In the genomic region with DNA sequence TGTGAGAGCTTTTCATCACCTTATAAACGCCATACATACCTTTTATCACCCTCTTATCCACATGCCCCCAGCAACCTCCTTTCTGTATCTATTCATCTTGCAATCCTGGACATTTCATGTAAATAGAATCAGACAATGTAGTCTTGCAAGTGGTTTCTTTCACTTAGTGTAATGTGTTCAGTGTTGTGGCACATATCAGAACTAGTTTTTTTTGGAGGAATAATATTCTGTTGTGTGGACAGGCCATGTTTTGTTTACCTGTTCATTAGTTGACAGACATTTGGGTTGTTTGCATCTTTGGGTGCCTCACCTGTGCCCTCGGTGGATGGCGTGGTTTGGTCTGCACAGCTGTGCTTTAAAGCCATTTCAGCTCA, we compare ENCODE assay signal across 8 cellular contexts. TPM values are rescaled to one million over a fixed set of nuclear protein-coding genes. Genes with fewer than 3 reads are reported as not detected.
A peak's percentile ranks its signal among the peaks of the same experiment; 100 is the strongest.
DNase-seq lines count a peak whose midpoint lies in the region; ATAC-seq, FAIRE-seq and TF ChIP-seq lines count a peak whose summit lies in the region.

No MANE protein-coding gene starts in this region.

- no peaks in the 10 kb centered on the region for H3K9me3 Mint-ChIP-seq in CD8-positive, alpha-beta T cell

- CTCF ChIA-PET in CD8-positive, alpha-beta T cell (lab: Charles Lee), result interaction anchor here (1.0 to 2.6 kb wide), 6 partner anchors 9 to 264 kb away, joined by 3 to 10 read pairs (median 5); no protein-coding TSS in a partner anchor
- CTCF ChIA-PET in Panc1 (lab: Charles Lee), result no interaction called here
- CTCF ChIA-PET in endothelial cell of umbilical vein (lab: Charles Lee), result interaction anchor here (1.7 kb wide), 1 partner anchor 20 kb away, joined by 5 read pairs; no protein-coding TSS in a partner anchor

- H3K4me1 Mint-ChIP-seq in CD8-positive, alpha-beta T cell (ENCODE audit: low read depth), result peaks cover 62% of the 10 kb centered on the region

- in situ Hi-C loops in Panc1 (cut with HindIII; ENCODE audit: low pct_unique_long_range_greater_than_20kb, low sequenced_read_pairs), result no loop called here

- H3K4me3 ChIP-seq in CD8-positive, alpha-beta T cell (ENCODE audit: low read depth, low read length), result peak overlapping the region; percentile 94
- H3K4me3 ChIP-seq in Panc1 (ENCODE audit: low read depth in 2 of 2, low read length in 2 of 2) (peak overlapping the region; percentile 73 to 95), endothelial cell of umbilical vein (replicated peaks in 1 of 3; ENCODE audit: insufficient read depth in 1 of 3, low read depth in 1 of 3, low read length in 3 of 3) (peak overlapping the region; percentile 1 to 90 (median 82)), osteoblast (ENCODE audit: insufficient read depth, low read length) (peak overlapping the region; percentile 97)

- TSS peak; percentile 82 for BruUV-seq in Panc1 (replicated peaks; lab: Mats Ljungman, UMichigan)
- BruUV-seq in endothelial cell of umbilical vein (replicated peaks; lab: Mats Ljungman, UMichigan), result TSS peak; percentile 59

- H3K4me1 ChIP-seq in CD8-positive, alpha-beta T cell (ENCODE audit: insufficient read depth, low read length), result peaks cover 46% of the 10 kb centered on the region
- H3K4me1 ChIP-seq in Panc1 (ENCODE audit: control insufficient read depth, insufficient read depth, low read length) (peaks cover 71% of the 10 kb centered on the region), endothelial cell of umbilical vein (ENCODE audit: control insufficient read depth, extremely low read depth, insufficient read depth, low read length) (peaks cover 37% of the 10 kb centered on the region), osteoblast (ENCODE audit: insufficient read depth, low read length) (peaks cover 42% of the 10 kb centered on the region)

- TF ChIP-seq POLR2A in endothelial cell of umbilical vein (IDR thresholded peaks at IDR 0.05; ENCODE audit: low read depth, low read length), result no peak

- dilution Hi-C loops in endothelial cell of umbilical vein (cut with MboI; ENCODE audit: extremely low pct_ligation_motif_present, low sequenced_read_pairs), result no loop called here

- H3K79me2 ChIP-seq in endothelial cell of umbilical vein (ENCODE audit: control insufficient read depth, insufficient read depth, low read length), result peaks cover 55% of the 10 kb centered on the region
- H3K79me2 ChIP-seq in osteoblast (ENCODE audit: insufficient read depth, low read length), result peaks cover 67% of the 10 kb centered on the region

- H3K27me3 Mint-ChIP-seq in CD8-positive, alpha-beta T cell (ENCODE audit: low read depth), result no peaks in the 10 kb centered on the region

- no peak for ATAC-seq in CD8-positive, alpha-beta T cell
- ATAC-seq in Panc1, result no peak
- ATAC-seq in activated CD4-positive, CD25-positive, alpha-beta regulatory T cell treated with anti-CD3 and anti-CD28 coated beads, Interleukin-2, amount 50 U/mL, for 24 hours, result no peak

- H3K4me2 ChIP-seq in endothelial cell of umbilical vein (ENCODE audit: insufficient read depth, low read length), result peak overlapping the region; percentile 88
- peak overlapping the region; percentile 86 for H3K4me2 ChIP-seq in osteoblast (ENCODE audit: insufficient read depth, low read length)

- intact Hi-C loops in CD8-positive, alpha-beta T cell (cut with DNase I, micrococcal nuclease), result loop anchor here in 1 of 2 experiments (5.0 kb wide), 1 partner anchor 35 kb away; the partner anchor contains the start of gene MRNIP
- intact Hi-C loops in Panc1 (cut with micrococcal nuclease; ENCODE audit: unreplicated experiment) (no loop called here), endothelial cell of umbilical vein (cut with micrococcal nuclease) (loop anchor here (5.0 kb wide), 2 partner anchors 250 to 265 kb away; partner anchors contain the start of gene RNF130)

- H4K20me1 ChIP-seq in endothelial cell of umbilical vein (replicated peaks; ENCODE audit: control insufficient read depth, extremely low read depth, insufficient read depth, low read length) (peaks cover 10% of the 10 kb centered on the region), osteoblast (ENCODE audit: insufficient read depth, low read length) (peaks cover 58% of the 10 kb centered on the region)

- peak overlapping the region; percentile 87 for H3K9ac ChIP-seq in endothelial cell of umbilical vein (replicated peaks; ENCODE audit: extremely low read depth, insufficient read depth, low read length)

- no peaks in the 10 kb centered on the region for H3K9me3 ChIP-seq in CD8-positive, alpha-beta T cell (ENCODE audit: low read length)
- H3K9me3 ChIP-seq in Panc1 (ENCODE audit: control insufficient read depth, insufficient read depth, low read depth, low read length), result no peaks in the 10 kb centered on the region
- no peaks in the 10 kb centered on the region for H3K9me3 ChIP-seq in endothelial cell of umbilical vein (replicated peaks; ENCODE audit: control insufficient read depth, insufficient read depth, low read length)
- no peaks in the 10 kb centered on the region for H3K9me3 ChIP-seq in osteoblast (ENCODE audit: low read depth, low read length)

- H2AFZ ChIP-seq in endothelial cell of umbilical vein (ENCODE audit: low read depth, low read length), result no peak overlapping the region
- H2AFZ ChIP-seq in osteoblast (ENCODE audit: low read length), result no peak overlapping the region

- peak overlapping the region; percentile 92 for H3K27ac ChIP-seq in CD8-positive, alpha-beta T cell (ENCODE audit: low read depth, low read length)
- H3K27ac ChIP-seq in Panc1 (ENCODE audit: low read length) (peak overlapping the region; percentile 85), endothelial cell of umbilical vein (ENCODE audit: insufficient read depth, low read depth, low read length) (no peak overlapping the region), osteoblast (ENCODE audit: low read depth, low read length) (peak overlapping the region; percentile 3)

- peaks cover 56% of the 10 kb centered on the region for H3K36me3 Mint-ChIP-seq in CD8-positive, alpha-beta T cell

- no peaks in the 10 kb centered on the region for H3K27me3 ChIP-seq in CD8-positive, alpha-beta T cell (ENCODE audit: insufficient read depth, low read length)
- H3K27me3 ChIP-seq in Panc1 (ENCODE audit: control insufficient read depth, insufficient read depth, low read length) (no peaks in the 10 kb centered on the region), endothelial cell of umbilical vein (ENCODE audit: control insufficient read depth in 2 of 2, insufficient read depth in 2 of 2, low read length in 2 of 2) (no peaks in the 10 kb centered on the region), osteoblast (ENCODE audit: insufficient read depth, low read length) (no peaks in the 10 kb centered on the region)

- FAIRE-seq in endothelial cell of umbilical vein (lab: Jason Lieb, UNC), result no peak

- H3K36me3 ChIP-seq in CD8-positive, alpha-beta T cell (ENCODE audit: insufficient read depth, low read length), result peaks cover 35% of the 10 kb centered on the region
- H3K36me3 ChIP-seq in Panc1 (ENCODE audit: control insufficient read depth, insufficient read depth, low read length), result peaks cover 10% of the 10 kb centered on the region
- H3K36me3 ChIP-seq in endothelial cell of umbilical vein (ENCODE audit: control insufficient read depth in 2 of 2, extremely low read depth in 1 of 2, insufficient read depth in 2 of 2, low read length in 2 of 2), result peaks cover 26 to 38% of the 10 kb centered on the region in 2 experiments
- peaks cover 44% of the 10 kb centered on the region for H3K36me3 ChIP-seq in osteoblast (ENCODE audit: insufficient read depth, low read length)

- peak overlapping the region; percentile 96 for H3K27ac Mint-ChIP-seq in CD8-positive, alpha-beta T cell

- no peak for DNase-seq in CD8-positive, alpha-beta T cell
- DNase-seq in Panc1 (ENCODE audit: low read depth, low spot score) (no peak), endothelial cell of umbilical vein (ENCODE audit: low read depth, low spot score) (no peak), osteoblast (ENCODE audit: insufficient read length, low spot score, missing footprints) (no peak), hepatic stellate cell (ENCODE audit: low spot score) (no peak), SK-N-DZ (ENCODE audit: low spot score) (no peak), UCSD-AML1 (lab: John Stamatoyannopoulos, UW; ENCODE audit: unreplicated experiment) (no peak)

- H3K9me1 ChIP-seq in endothelial cell of umbilical vein (replicated peaks; ENCODE audit: control insufficient read depth, extremely low read depth, insufficient read depth, low read length), result no peaks in the 10 kb centered on the region

- POLR2A ChIA-PET in CD8-positive, alpha-beta T cell (lab: Charles Lee), result interaction anchor here (0.5 to 2.1 kb wide), 11 partner anchors 9 to 1384 kb away, joined by 3 to 15 read pairs (median 4); partner anchors contain the start of genes HNRNPH1 and MRNIP
- POLR2A ChIA-PET in Panc1 (lab: Charles Lee), result interaction anchor here (0.6 kb wide), 1 partner anchor 10 kb away, joined by 5 read pairs; no protein-coding TSS in a partner anchor
- POLR2A ChIA-PET in endothelial cell of umbilical vein (lab: Charles Lee), result interaction anchor here (0.6 to 1.4 kb wide), 6 partner anchors 8 to 494 kb away, joined by 3 to 6 read pairs (median 4); partner anchors contain the start of gene HNRNPH1

- TF ChIP-seq CTCF in CD8-positive, alpha-beta T cell (IDR thresholded peaks at IDR 0.05), result no peak
- TF ChIP-seq CTCF in Panc1 (IDR thresholded peaks at IDR 0.05) (no peak), endothelial cell of umbilical vein (IDR thresholded peaks at IDR 0.05; ENCODE audit: extremely low read depth in 1 of 2, insufficient read depth in 1 of 2, low read depth in 1 of 2, low read length in 2 of 2) (no peak), osteoblast (IDR thresholded peaks at IDR 0.05; ENCODE audit: extremely low read depth, low read depth, low read length) (no peak)

- H3K4me3 Mint-ChIP-seq in CD8-positive, alpha-beta T cell, result peak overlapping the region; percentile 95

RNA-seq across cellular contexts. Expression of gene SQSTM1, which starts 1.3 kb away (rescaled TPM):
- total RNA-seq in CD8-positive, alpha-beta T cell, result 100 to 1,000 TPM; 398 to 438 TPM
- total RNA-seq in Panc1 (2021; ENCODE audit: unreplicated experiment) (985 TPM), endothelial cell of umbilical vein (316 and 346 TPM in 2 replicates), osteoblast (826 and 992 TPM in 2 replicates)
- 958 TPM for polyA plus RNA-seq in Panc1 (2012; ENCODE audit: insufficient read length)
- 293 and 302 TPM in 2 replicates for polyA plus RNA-seq in endothelial cell of umbilical vein
- 161 and 215 TPM in 2 replicates for polyA plus RNA-seq in endothelial cell of umbilical vein (2011; cell fraction: cytosol; rRNA removed)
- polyA plus RNA-seq in endothelial cell of umbilical vein (2011; cell fraction: nucleus; rRNA removed), result 318 and 450 TPM in 2 replicates
- 253 and 324 TPM in 2 replicates for polyA plus RNA-seq in endothelial cell of umbilical vein (2012)
- 329 and 383 TPM in 2 replicates for polyA minus RNA-seq in endothelial cell of umbilical vein
- polyA minus RNA-seq in endothelial cell of umbilical vein (2011; cell fraction: cytosol; rRNA and poly(A)+ RNA removed), result 322 TPM
- polyA minus RNA-seq in endothelial cell of umbilical vein (2011; cell fraction: nucleus; rRNA and poly(A)+ RNA removed), result 164 and 528 TPM in 2 replicates
- polyA plus RNA-seq in SK-N-DZ (2014; cell fraction: cytosol; rRNA removed), result 48.1 and 55.0 TPM in 2 replicates
- 63.1 and 73.0 TPM in 2 replicates for polyA plus RNA-seq in SK-N-DZ (2014; cell fraction: nucleus; rRNA removed)

RNA-seq across cellular contexts. Expression of gene MGAT4B, which starts 15.4 kb away (rescaled TPM):
- total RNA-seq in CD8-positive, alpha-beta T cell, result 100 to 1,000 TPM; 113 to 126 TPM
- total RNA-seq in Panc1 (2021; ENCODE audit: unreplicated experiment), result 406 TPM
- polyA plus RNA-seq in Panc1 (2012; ENCODE audit: insufficient read length), result 616 TPM
- total RNA-seq in endothelial cell of umbilical vein, result 226 and 243 TPM in 2 replicates
- 243 and 300 TPM in 2 replicates for polyA plus RNA-seq in endothelial cell of umbilical vein
- polyA plus RNA-seq in endothelial cell of umbilical vein (2011; cell fraction: cytosol; rRNA removed), result 227 and 229 TPM in 2 replicates
- polyA plus RNA-seq in endothelial cell of umbilical vein (2011; cell fraction: nucleus; rRNA removed), result 434 and 609 TPM in 2 replicates
- polyA plus RNA-seq in endothelial cell of umbilical vein (2012), result 211 and 221 TPM in 2 replicates
- 149 and 172 TPM in 2 replicates for polyA minus RNA-seq in endothelial cell of umbilical vein
- 87.2 TPM for polyA minus RNA-seq in endothelial cell of umbilical vein (2011; cell fraction: cytosol; rRNA and poly(A)+ RNA removed)
- polyA minus RNA-seq in endothelial cell of umbilical vein (2011; cell fraction: nucleus; rRNA and poly(A)+ RNA removed), result 91.5 and 136 TPM in 2 replicates
- total RNA-seq in osteoblast, result 90.5 and 95.9 TPM in 2 replicates
- polyA plus RNA-seq in SK-N-DZ (2014; cell fraction: cytosol; rRNA removed), result 112 and 113 TPM in 2 replicates
- 255 and 338 TPM in 2 replicates for polyA plus RNA-seq in SK-N-DZ (2014; cell fraction: nucleus; rRNA removed)

RNA-seq across cellular contexts. Expression of gene LTC4S, which starts 28.3 kb away (rescaled TPM):
- 1 to 10 TPM; 3.2 to 4.8 TPM for total RNA-seq in CD8-positive, alpha-beta T cell
- total RNA-seq in Panc1 (2021; ENCODE audit: unreplicated experiment) (0.69 TPM), endothelial cell of umbilical vein (0.88 and 0.95 TPM in 2 replicates), osteoblast (1.4 and 1.5 TPM in 2 replicates)
- 1.2 TPM for polyA plus RNA-seq in Panc1 (2012; ENCODE audit: insufficient read length)
- polyA plus RNA-seq in endothelial cell of umbilical vein, result 6.3 and 14.1 TPM in 2 replicates
- 0.98 and 1.7 TPM in 2 replicates for polyA plus RNA-seq in endothelial cell of umbilical vein (2011; cell fraction: cytosol; rRNA removed)
- polyA plus RNA-seq in endothelial cell of umbilical vein (2011; cell fraction: nucleus; rRNA removed), result 2.3 and 3.3 TPM in 2 replicates
- polyA plus RNA-seq in endothelial cell of umbilical vein (2012), result 1.0 TPM in 1 of 2 replicates, not detected in the other
- polyA minus RNA-seq in endothelial cell of umbilical vein, result 0.49 TPM in 1 of 2 replicates, not detected in the other
- not detected for polyA minus RNA-seq in endothelial cell of umbilical vein (2011; cell fraction: cytosol; rRNA and poly(A)+ RNA removed)
- not detected in 2 replicates for polyA minus RNA-seq in endothelial cell of umbilical vein (2011; cell fraction: nucleus; rRNA and poly(A)+ RNA removed)
- polyA plus RNA-seq in SK-N-DZ (2014; cell fraction: cytosol; rRNA removed), result not detected in 2 replicates
- polyA plus RNA-seq in SK-N-DZ (2014; cell fraction: nucleus; rRNA removed), result 4.2 and 9.1 TPM in 2 replicates

RNA-seq across cellular contexts. Expression of gene MRNIP, which starts 36.6 kb away (rescaled TPM):
- total RNA-seq in CD8-positive, alpha-beta T cell, result 10 to 100 TPM; 30.0 to 38.5 TPM
- total RNA-seq in Panc1 (2021; ENCODE audit: unreplicated experiment), result 33.0 TPM
- 21.9 TPM for polyA plus RNA-seq in Panc1 (2012; ENCODE audit: insufficient read length)
- total RNA-seq in endothelial cell of umbilical vein, result 17.6 and 19.1 TPM in 2 replicates
- polyA plus RNA-seq in endothelial cell of umbilical vein, result 16.4 and 17.1 TPM in 2 replicates
- 7.8 and 10.3 TPM in 2 replicates for polyA plus RNA-seq in endothelial cell of umbilical vein (2011; cell fraction: cytosol; rRNA removed)
- 118 and 121 TPM in 2 replicates for polyA plus RNA-seq in endothelial cell of umbilical vein (2011; cell fraction: nucleus; rRNA removed)
- polyA plus RNA-seq in endothelial cell of umbilical vein (2012), result 18.5 and 19.7 TPM in 2 replicates
- polyA minus RNA-seq in endothelial cell of umbilical vein, result 16.5 and 26.7 TPM in 2 replicates
- 3.3 TPM for polyA minus RNA-seq in endothelial cell of umbilical vein (2011; cell fraction: cytosol; rRNA and poly(A)+ RNA removed)
- polyA minus RNA-seq in endothelial cell of umbilical vein (2011; cell fraction: nucleus; rRNA and poly(A)+ RNA removed), result 14.5 and 24.5 TPM in 2 replicates
- total RNA-seq in osteoblast, result 10.1 and 12.7 TPM in 2 replicates
- polyA plus RNA-seq in SK-N-DZ (2014; cell fraction: cytosol; rRNA removed), result 60.7 and 72.9 TPM in 2 replicates
- 207 and 213 TPM in 2 replicates for polyA plus RNA-seq in SK-N-DZ (2014; cell fraction: nucleus; rRNA removed)
